9 cellular contexts compared by ENCODE assay signal in genomic region chr10:93352638-93353383, GRCh38.
DNase-seq lines count a peak whose midpoint lies in the region; ATAC-seq, FAIRE-seq and TF ChIP-seq lines count a peak whose summit lies in the region.
"Had no signal": no experiment of that assay in that cellular context is flagged by ENCODE, and none has a peak within 500 bp of the region (broad histone marks: within the 10 kb centered on the region; RNA-seq: fewer than 3 reads in every experiment).

No MANE protein-coding gene starts in this region.

- peak; percentile 92 for FAIRE-seq in G401.6 (lab: Jason Lieb, UNC)
- FAIRE-seq: colon had no signal

- DNase-seq in NCI-H2227 treated with DMSO at 0.1 percent for 48 hours (lab: John Stamatoyannopoulos, UW) = peak; percentile 36
- DNase-seq in cerebellum (ENCODE audit: low spot score) = peak; percentile 18
- DNase-seq in middle frontal gyrus (ENCODE audit: extremely low spot score, low spot score) = peak; percentile 6
- no peak for DNase-seq in activated CD8-positive, alpha-beta memory T cell treated with anti-CD3 and anti-CD28 coated beads for 24 hours
- no peak for DNase-seq in stimulated activated CD4-positive, alpha-beta T cell treated with anti-CD3 and anti-CD28 coated beads, Interleukin-2, amount 100 ng/mL, for 48 hours

- no peak for ATAC-seq in GM18511 (IDR thresholded peaks at IDR 0.05; ENCODE audit: unreplicated experiment)

- H3K27ac ChIP-seq in 22Rv1 = no peak overlapping the region

- TF ChIP-seq CTCF in 22Rv1 (IDR thresholded peaks at IDR 0.05) = peak; percentile 77

Comparison
In these comparisons a context has a peak if more than half of its experiments do, and no peak if none do; other contexts are left out.
1. DNase-seq: peak in NCI-H2227 treated with DMSO at 0.1 percent for 48 hours (single experiment), cerebellum (single experiment) and middle frontal gyrus (single experiment); none in activated CD8-positive, alpha-beta memory T cell treated with anti-CD3 and anti-CD28 coated beads for 24 hours (single experiment) and stimulated activated CD4-positive, alpha-beta T cell treated with anti-CD3 and anti-CD28 coated beads, Interleukin-2, amount 100 ng/mL, for 48 hours (0 of 2).